Comparison of ENCODE assay signal across 25 cellular contexts in the genomic region with DNA sequence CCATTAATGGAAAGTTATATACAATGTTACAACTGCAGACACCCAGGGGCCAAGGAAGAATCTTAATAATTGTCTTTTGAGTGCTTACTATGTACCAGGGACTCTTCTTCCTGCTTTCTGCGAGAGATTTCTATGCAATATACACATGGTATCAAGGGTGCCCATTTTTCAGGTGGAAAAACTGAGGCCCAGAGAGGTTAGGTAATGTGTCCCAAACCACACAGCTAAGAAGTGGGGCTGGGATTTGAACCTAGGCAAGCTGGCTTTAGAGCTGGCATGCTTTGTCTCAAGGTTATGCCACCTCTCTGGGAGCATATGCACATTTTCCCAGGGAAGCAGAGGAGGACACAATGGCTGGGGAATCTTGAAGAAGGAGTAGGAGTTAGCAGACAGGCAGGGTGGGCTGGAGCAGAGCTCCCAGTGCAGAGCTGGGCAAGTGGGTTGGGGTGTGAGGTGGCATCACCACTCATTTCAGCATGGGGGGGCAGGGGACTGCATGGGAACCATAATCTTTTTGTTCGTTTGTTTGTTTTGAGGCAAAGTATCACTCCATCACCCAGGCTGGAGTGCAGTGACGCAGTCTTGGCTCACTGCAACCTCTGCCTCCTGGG.
"Had no signal": no experiment of that assay in that cellular context is flagged by ENCODE, and none has a peak within 500 bp of the region (broad histone marks: within the 10 kb centered on the region; RNA-seq: fewer than 3 reads in every experiment).

No MANE protein-coding gene starts in this region.

- FAIRE-seq: islet of Langerhans, kidney had no signal

- H3K4me1 Mint-ChIP-seq: immature natural killer cell; naive thymus-derived CD8-positive, alpha-beta T cell; stimulated activated naive B cell treated with anti-CD40 and anti-IgM and Interleukin-4, amounts not matched to agents 10 μg/mL and 1 μg/mL and 100 μg/mL, for 72 hours had no signal

- H3K4me3 ChIP-seq: left lung, lower lobe of right lung, ovary, right atrium auricular region, skin epidermis, suprapubic skin, transverse colon, upper lobe of left lung had no signal

- H3K4me3 Mint-ChIP-seq: immature natural killer cell; naive thymus-derived CD8-positive, alpha-beta T cell; nephron; stimulated activated naive B cell treated with anti-CD40 and anti-IgM and Interleukin-4, amounts not matched to agents 10 μg/mL and 1 μg/mL and 100 μg/mL, for 72 hours had no signal

- H3K27ac Mint-ChIP-seq: immature natural killer cell; naive thymus-derived CD8-positive, alpha-beta T cell; nephron; progenitor cell of endocrine pancreas; stimulated activated naive B cell treated with anti-CD40 and anti-IgM and Interleukin-4, amounts not matched to agents 10 μg/mL and 1 μg/mL and 100 μg/mL, for 72 hours had no signal

- DNase-seq: hypothalamus; immature natural killer cell; kidney; left colon; left lung; lower lobe of right lung; mammary epithelial cell; mesenchymal stem cell; naive thymus-derived CD8-positive, alpha-beta T cell; ovary; stimulated activated CD4-positive, alpha-beta T cell treated with anti-CD3 and anti-CD28 coated beads, Interleukin-12 subunit alpha, Interleukin-12 subunit beta, amount 100 ng/mL, for 4 hours; stimulated activated CD4-positive, alpha-beta T cell treated with anti-CD3 and anti-CD28 coated beads, Interleukin-15, amount 100 ng/mL, for 24 hours; stimulated activated CD4-positive, alpha-beta T cell treated with anti-CD3 and anti-CD28 coated beads, Interleukin-2, amount 100 ng/mL, for 24 hours; stimulated activated CD4-positive, alpha-beta T cell treated with anti-CD3 and anti-CD28 coated beads, Interleukin-4, amount 100 ng/mL, for 1 hour; stimulated activated naive B cell treated with anti-CD40 and anti-IgM and Interleukin-4, amounts not matched to agents 10 μg/mL and 1 μg/mL and 100 μg/mL, for 72 hours; stimulated activated naive CD8-positive, alpha-beta T cell treated with anti-CD3 and anti-CD28 coated beads, Interleukin-15, Interleukin-2, amounts not matched to agents 100 U/mL and 50 U/mL, for 24 hours; transverse colon; upper lobe of left lung had no signal

- H3K27ac ChIP-seq: left lung, lower lobe of right lung, ovary, right atrium auricular region, skin epidermis, suprapubic skin, transverse colon, upper lobe of left lung had no signal

- H3K9me3 Mint-ChIP-seq: immature natural killer cell; naive thymus-derived CD8-positive, alpha-beta T cell; nephron; stimulated activated naive B cell treated with anti-CD40 and anti-IgM and Interleukin-4, amounts not matched to agents 10 μg/mL and 1 μg/mL and 100 μg/mL, for 72 hours had no signal

- H3K27me3 ChIP-seq: left lung, ovary, right atrium auricular region, suprapubic skin, transverse colon, upper lobe of left lung had no signal

- H3K36me3 ChIP-seq: ovary, transverse colon had no signal

- ATAC-seq: left colon; left lung; lower lobe of right lung; naive thymus-derived CD8-positive, alpha-beta T cell; sciatic nerve; stimulated activated naive B cell treated with anti-CD40 and anti-IgM and Interleukin-4, amounts not matched to agents 10 μg/mL and 1 μg/mL and 100 μg/mL, for 72 hours; stimulated activated naive CD8-positive, alpha-beta T cell treated with anti-CD3 and anti-CD28 coated beads, Interleukin-15, Interleukin-2, amounts not matched to agents 100 U/mL and 50 U/mL, for 24 hours had no signal

- H3K36me3 Mint-ChIP-seq: immature natural killer cell; naive thymus-derived CD8-positive, alpha-beta T cell; stimulated activated naive B cell treated with anti-CD40 and anti-IgM and Interleukin-4, amounts not matched to agents 10 μg/mL and 1 μg/mL and 100 μg/mL, for 72 hours had no signal

- H3K9me3 ChIP-seq: left lung, lower lobe of right lung, ovary, right atrium auricular region, suprapubic skin, transverse colon, upper lobe of left lung had no signal
